ENCODE assay signal across 14 cellular contexts in the genomic region with DNA sequence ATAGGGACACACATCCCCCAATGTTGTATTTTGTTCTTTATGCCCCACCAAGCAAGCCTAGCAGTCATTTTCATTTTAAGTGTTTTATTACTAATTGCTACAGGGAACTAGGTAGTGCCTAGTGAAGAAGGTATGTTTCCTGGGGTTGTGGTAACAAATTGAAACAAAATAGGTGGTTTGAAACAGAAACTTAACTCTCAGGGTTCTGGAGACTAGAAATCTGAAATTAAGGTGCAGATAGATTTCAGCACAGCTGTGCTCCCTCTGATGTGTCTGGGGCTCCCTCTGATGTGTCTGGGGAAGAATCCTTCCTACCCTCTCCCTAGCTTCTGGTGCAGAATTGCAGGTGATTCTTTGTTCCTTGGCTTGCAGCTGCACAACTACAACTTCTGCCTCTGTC.
DNase-seq lines count a peak whose midpoint lies in the region; ATAC-seq and TF ChIP-seq lines count a peak whose summit lies in the region.
"Had no signal": no experiment of that assay in that cellular context is flagged by ENCODE, and none has a peak within 500 bp of the region (broad histone marks: within the 10 kb centered on the region; RNA-seq: fewer than 3 reads in every experiment).

No MANE protein-coding gene starts in this region.

- no peaks in the 10 kb centered on the region for H3K36me3 ChIP-seq in lower lobe of right lung
- H3K36me3 ChIP-seq: tibial nerve had no signal

- intact Hi-C loops in MCF 10A (cut with micrococcal nuclease) = no loop called here
- intact Hi-C loops in lower lobe of right lung (cut with DNase I) = no loop called here

- H3K9me3 ChIP-seq in lower lobe of right lung = no peaks in the 10 kb centered on the region

- H3K9me3 Mint-ChIP-seq in MCF 10A (ENCODE audit: unreplicated experiment) = no peaks in the 10 kb centered on the region
- H3K9me3 Mint-ChIP-seq: activated CD4-positive, alpha-beta memory T cell treated with anti-CD3 and anti-CD28 coated beads, Interleukin-2, amount 10 ng/mL, durations not matched to agents 7 days and 5 days had no signal

- CTCF ChIA-PET in MCF 10A (lab: Yijun Ruan, JAX) = interaction anchor here (0.6 to 1.6 kb wide), 7 partner anchors 9 to 191 kb away, joined by 3 to 5 read pairs (median 3); no protein-coding TSS in a partner anchor

- H3K27ac ChIP-seq in lower lobe of right lung = no peak overlapping the region
- H3K27ac ChIP-seq: tibial nerve had no signal

- H3K27me3 Mint-ChIP-seq in MCF 10A (ENCODE audit: insufficient read depth, unreplicated experiment) = no peaks in the 10 kb centered on the region

- TF ChIP-seq CTCF in MCF 10A (IDR thresholded peaks at IDR 0.05; ENCODE audit: unreplicated experiment) (no peak), lower lobe of right lung (IDR thresholded peaks at IDR 0.05) (no peak)

- H3K4me3 Mint-ChIP-seq in MCF 10A (ENCODE audit: unreplicated experiment) = no peak overlapping the region
- H3K4me3 Mint-ChIP-seq: activated CD4-positive, alpha-beta memory T cell treated with anti-CD3 and anti-CD28 coated beads, Interleukin-2, amount 10 ng/mL, durations not matched to agents 7 days and 5 days had no signal

- H3K4me1 Mint-ChIP-seq in MCF 10A (ENCODE audit: insufficient read depth, unreplicated experiment) = no peaks in the 10 kb centered on the region

- no peaks in the 10 kb centered on the region for H3K4me1 ChIP-seq in lower lobe of right lung
- H3K4me1 ChIP-seq: tibial nerve had no signal

- DNase-seq in glomerular visceral epithelial cell (ENCODE audit: extremely low spot score) (no peak), MCF 10A (ENCODE audit: unreplicated experiment) (no peak), lower lobe of right lung (no peak), hippocampal formation (lab: John Stamatoyannopoulos, UW) (no peak)
- DNase-seq: activated CD4-positive, alpha-beta memory T cell treated with anti-CD3 and anti-CD28 coated beads, Interleukin-2, amount 10 ng/mL, durations not matched to agents 7 days and 5 days; COR-L47; NCI-H187; stimulated activated CD4-positive, alpha-beta T cell treated with anti-CD3 and anti-CD28 coated beads, Interleukin-2, amount 100 ng/mL, for 48 hours had no signal

- no peak overlapping the region for H3K4me3 ChIP-seq in lower lobe of right lung
- H3K4me3 ChIP-seq: tibial nerve had no signal

- H3K36me3 Mint-ChIP-seq in MCF 10A (ENCODE audit: insufficient read depth, unreplicated experiment) = no peaks in the 10 kb centered on the region

- no TSS peak for BruUV-seq in MCF 10A (replicated peaks; lab: Mats Ljungman, UMichigan)

- ATAC-seq in GM18498 (IDR thresholded peaks at IDR 0.05; ENCODE audit: unreplicated experiment) (peak; percentile 92), GM19395 (IDR thresholded peaks at IDR 0.05; ENCODE audit: unreplicated experiment) (peak; percentile 88), HG02870 (IDR thresholded peaks at IDR 0.05; ENCODE audit: unreplicated experiment) (peak; percentile 94), HG03575 (IDR thresholded peaks at IDR 0.05; ENCODE audit: extremely low read depth, insufficient number of reproducible peaks, low FRiP score, unreplicated experiment) (peak; percentile 84), lower lobe of right lung (no peak)
- ATAC-seq: HCT116 had no signal

- POLR2A ChIA-PET in MCF 10A (lab: Yijun Ruan, JAX) = no interaction called here

- H3K27ac Mint-ChIP-seq in MCF 10A (ENCODE audit: low read depth, unreplicated experiment) = no peak overlapping the region
- H3K27ac Mint-ChIP-seq: activated CD4-positive, alpha-beta memory T cell treated with anti-CD3 and anti-CD28 coated beads, Interleukin-2, amount 10 ng/mL, durations not matched to agents 7 days and 5 days had no signal

- no peaks in the 10 kb centered on the region for H3K27me3 ChIP-seq in lower lobe of right lung (ENCODE audit: low read depth)
- H3K27me3 ChIP-seq: tibial nerve had no signal

Comparison
In these comparisons a context has a peak if more than half of its experiments do, and no peak if none do; other contexts are left out.
1. ATAC-seq: peak in GM18498 (single experiment), GM19395 (single experiment), HG02870 (single experiment) and HG03575 (single experiment); none in lower lobe of right lung (0 of 2).